In genomic region chr4:98775672-98776071, GRCh38 we compare ENCODE assay signal across 39 cellular contexts.
"Had no signal": no experiment of that assay in that cellular context is flagged by ENCODE, and none has a peak within 500 bp of the region (broad histone marks: within the 10 kb centered on the region; RNA-seq: fewer than 3 reads in every experiment).

No MANE protein-coding gene starts in this region.

- H3K36me3 Mint-ChIP-seq: activated naive CD4-positive, alpha-beta T cell treated with anti-CD3 and anti-CD28 coated beads, Interleukin-2, amount 10 ng/mL, durations not matched to agents 7 days and 5 days; activated naive CD4-positive, alpha-beta T cell treated with anti-CD3 and anti-CD28 coated beads, Interleukin-2, amount 50 U/mL, for 24 hours; activated naive CD4-positive, alpha-beta T cell treated with anti-CD3 and anti-CD28 coated beads, Interleukin-2, amount 50 U/mL, for 72 hours; activated naive CD8-positive, alpha-beta T cell; activated naive CD8-positive, alpha-beta T cell treated with anti-CD3 and anti-CD28 coated beads for 36 hours; activated naive CD8-positive, alpha-beta T cell treated with anti-CD3 and anti-CD28 coated beads, Interleukin-2, amount 10 ng/mL, durations not matched to agents 7 days and 5 days; brain had no signal

- H3K4me3 Mint-ChIP-seq: activated naive CD4-positive, alpha-beta T cell treated with anti-CD3 and anti-CD28 coated beads for 36 hours; activated naive CD4-positive, alpha-beta T cell treated with anti-CD3 and anti-CD28 coated beads, Interleukin-2, amount 10 ng/mL, durations not matched to agents 7 days and 5 days; activated naive CD4-positive, alpha-beta T cell treated with anti-CD3 and anti-CD28 coated beads, Interleukin-2, amount 50 U/mL, for 24 hours; activated naive CD8-positive, alpha-beta T cell; activated naive CD8-positive, alpha-beta T cell treated with anti-CD3 and anti-CD28 coated beads for 36 hours; activated naive CD8-positive, alpha-beta T cell treated with anti-CD3 and anti-CD28 coated beads, Interleukin-2, amount 10 ng/mL, durations not matched to agents 7 days and 5 days; activated naive CD8-positive, alpha-beta T cell treated with anti-CD3 and anti-CD28 coated beads, Interleukin-2, amount 50 U/mL, for 24 hours; activated T-cell treated with anti-CD3 and anti-CD28 coated beads, Interleukin-2, amount 50 U/mL, for 24 hours; activated T-cell treated with anti-CD3 and anti-CD28 coated beads, Interleukin-2, amount 50 U/mL, for 4 hours; activated T-cell treated with anti-CD3 and anti-CD28 coated beads, Interleukin-2, amount 50 U/mL, for 72 hours; activated T-helper 1 cell treated with anti-CD3 and anti-CD28 coated beads, Interleukin-12 subunit alpha, Interleukin-12 subunit beta, Interleukin-2, Interleukin-4 antibody, amounts not matched to agents 30 ng/mL and 10 ng/mL and 1 ng/mL, durations not matched to agents 14 hours and 24 hours and 36 hours; activated T-helper 17 cell treated with anti-CD3 and anti-CD28 coated beads, Interleukin-2, amount 50 U/mL, for 72 hours; brain; central memory CD8-positive, alpha-beta T cell had no signal

- H3K9me3 Mint-ChIP-seq: activated naive CD4-positive, alpha-beta T cell treated with anti-CD3 and anti-CD28 coated beads for 36 hours; activated naive CD4-positive, alpha-beta T cell treated with anti-CD3 and anti-CD28 coated beads, Interleukin-2, amount 50 U/mL, for 24 hours; activated naive CD8-positive, alpha-beta T cell treated with anti-CD3 and anti-CD28 coated beads for 36 hours; activated naive CD8-positive, alpha-beta T cell treated with anti-CD3 and anti-CD28 coated beads, Interleukin-2, amount 50 U/mL, for 24 hours; activated T-cell treated with anti-CD3 and anti-CD28 coated beads, Interleukin-2, amount 50 U/mL, for 24 hours; activated T-cell treated with anti-CD3 and anti-CD28 coated beads, Interleukin-2, amount 50 U/mL, for 72 hours; activated T-helper 1 cell treated with anti-CD3 and anti-CD28 coated beads, Interleukin-12 subunit alpha, Interleukin-12 subunit beta, Interleukin-2, Interleukin-4 antibody, amounts not matched to agents 30 ng/mL and 10 ng/mL and 1 ng/mL, durations not matched to agents 14 hours and 24 hours and 36 hours; activated T-helper 17 cell treated with anti-CD3 and anti-CD28 coated beads, Interleukin-2, amount 50 U/mL, for 72 hours; activated T-helper 2 cell treated with anti-CD3 and anti-CD28 coated beads, Interferon-gamma antibody, Interleukin-2, Interleukin-4, amounts not matched to agents 10 μg/mL and 5 μg/mL and 100 μg/mL, durations not matched to agents 14 hours and 24 hours and 36 hours; central memory CD8-positive, alpha-beta T cell had no signal

- H3K27me3 ChIP-seq: adrenal gland, ascending aorta, body of pancreas, brain microvascular endothelial cell, breast epithelium, cardiac muscle cell had no signal

- DNase-seq: activated effector memory CD4-positive, alpha-beta T cell treated with anti-CD3 and anti-CD28 coated beads, Interleukin-2, amount 50 U/mL, for 16 hours; activated effector memory CD4-positive, alpha-beta T cell treated with Interleukin-2 at 50 U/mL for 16 hours; activated gamma-delta T cell; activated gamma-delta T cell treated with Interleukin-2 at 50 U/mL for 16 hours; activated naive CD4-positive, alpha-beta T cell; activated naive CD4-positive, alpha-beta T cell treated with anti-CD3 and anti-CD28 coated beads for 36 hours; activated naive CD4-positive, alpha-beta T cell treated with anti-CD3 and anti-CD28 coated beads, Interleukin-2, amount 10 ng/mL, durations not matched to agents 7 days and 5 days; activated naive CD4-positive, alpha-beta T cell treated with anti-CD3 and anti-CD28 coated beads, Interleukin-2, amount 50 U/mL, for 16 hours; activated naive CD4-positive, alpha-beta T cell treated with Interleukin-2 at 50 U/mL for 16 hours; activated naive CD8-positive, alpha-beta T cell treated with anti-CD3 and anti-CD28 coated beads for 36 hours; activated naive CD8-positive, alpha-beta T cell treated with anti-CD3 and anti-CD28 coated beads, Interleukin-2, amount 10 ng/mL, durations not matched to agents 7 days and 5 days; activated naive CD8-positive, alpha-beta T cell treated with anti-CD3 and anti-CD28 coated beads, Interleukin-2, amount 50 U/mL, for 24 hours; activated T-cell treated with anti-CD3 and anti-CD28 coated beads, Interleukin-2, amount 50 U/mL, for 24 hours; activated T-cell treated with anti-CD3 and anti-CD28 coated beads, Interleukin-2, amount 50 U/mL, for 4 hours; activated T-cell treated with anti-CD3 and anti-CD28 coated beads, Interleukin-2, amount 50 U/mL, for 48 hours; activated T-cell treated with anti-CD3 and anti-CD28 coated beads, Interleukin-2, amount 50 U/mL, for 72 hours; adrenal gland; amniotic stem cell; amygdala; anterior cingulate cortex; aorta; body of pancreas; brain microvascular endothelial cell; caudate nucleus; central memory CD4-positive, alpha-beta T cell; cerebellar nuclear complex had no signal

- H3K4me3 ChIP-seq: adrenal gland, ascending aorta, body of pancreas, breast epithelium, cardiac muscle cell had no signal

- FAIRE-seq: astrocyte, bronchial epithelial cell had no signal

- H3K4me1 Mint-ChIP-seq: activated naive CD4-positive, alpha-beta T cell treated with anti-CD3 and anti-CD28 coated beads, Interleukin-2, amount 10 ng/mL, durations not matched to agents 7 days and 5 days; activated naive CD4-positive, alpha-beta T cell treated with anti-CD3 and anti-CD28 coated beads, Interleukin-2, amount 50 U/mL, for 24 hours; activated naive CD8-positive, alpha-beta T cell treated with anti-CD3 and anti-CD28 coated beads, Interleukin-2, amount 10 ng/mL, durations not matched to agents 7 days and 5 days; activated naive CD8-positive, alpha-beta T cell treated with anti-CD3 and anti-CD28 coated beads, Interleukin-2, amount 50 U/mL, for 24 hours; activated T-helper 17 cell treated with anti-CD3 and anti-CD28 coated beads, Interleukin-2, amount 50 U/mL, for 72 hours; central memory CD8-positive, alpha-beta T cell had no signal

- H3K9me3 ChIP-seq: adrenal gland, ascending aorta, body of pancreas, breast epithelium had no signal

- H3K27ac Mint-ChIP-seq: activated naive CD4-positive, alpha-beta T cell treated with anti-CD3 and anti-CD28 coated beads for 36 hours; activated naive CD4-positive, alpha-beta T cell treated with anti-CD3 and anti-CD28 coated beads, Interleukin-2, amount 10 ng/mL, durations not matched to agents 7 days and 5 days; activated naive CD4-positive, alpha-beta T cell treated with anti-CD3 and anti-CD28 coated beads, Interleukin-2, amount 50 U/mL, for 24 hours; activated naive CD4-positive, alpha-beta T cell treated with anti-CD3 and anti-CD28 coated beads, Interleukin-2, amount 50 U/mL, for 72 hours; activated naive CD8-positive, alpha-beta T cell; activated naive CD8-positive, alpha-beta T cell treated with anti-CD3 and anti-CD28 coated beads for 36 hours; activated naive CD8-positive, alpha-beta T cell treated with anti-CD3 and anti-CD28 coated beads, Interleukin-2, amount 50 U/mL, for 24 hours; activated T-cell treated with anti-CD3 and anti-CD28 coated beads, Interleukin-2, amount 50 U/mL, for 24 hours; activated T-cell treated with anti-CD3 and anti-CD28 coated beads, Interleukin-2, amount 50 U/mL, for 72 hours; activated T-helper 1 cell treated with anti-CD3 and anti-CD28 coated beads, Interleukin-12 subunit alpha, Interleukin-12 subunit beta, Interleukin-2, Interleukin-4 antibody, amounts not matched to agents 30 ng/mL and 10 ng/mL and 1 ng/mL, durations not matched to agents 14 hours and 24 hours and 36 hours; activated T-helper 17 cell treated with anti-CD3 and anti-CD28 coated beads, Interleukin-2, amount 50 U/mL, for 72 hours; activated T-helper 2 cell treated with anti-CD3 and anti-CD28 coated beads, Interferon-gamma antibody, Interleukin-2, Interleukin-4, amounts not matched to agents 10 μg/mL and 5 μg/mL and 100 μg/mL, durations not matched to agents 14 hours and 24 hours and 36 hours had no signal

- H3K4me1 ChIP-seq: adrenal gland, ascending aorta, body of pancreas, breast epithelium had no signal

- H3K36me3 ChIP-seq: adrenal gland, ascending aorta, brain microvascular endothelial cell, breast epithelium, cardiac muscle cell had no signal

- H3K27me3 Mint-ChIP-seq: activated naive CD4-positive, alpha-beta T cell treated with anti-CD3 and anti-CD28 coated beads, Interleukin-2, amount 10 ng/mL, durations not matched to agents 7 days and 5 days; activated naive CD4-positive, alpha-beta T cell treated with anti-CD3 and anti-CD28 coated beads, Interleukin-2, amount 50 U/mL, for 24 hours; activated naive CD8-positive, alpha-beta T cell; activated naive CD8-positive, alpha-beta T cell treated with anti-CD3 and anti-CD28 coated beads for 36 hours; activated naive CD8-positive, alpha-beta T cell treated with anti-CD3 and anti-CD28 coated beads, Interleukin-2, amount 10 ng/mL, durations not matched to agents 7 days and 5 days; activated naive CD8-positive, alpha-beta T cell treated with anti-CD3 and anti-CD28 coated beads, Interleukin-2, amount 50 U/mL, for 24 hours; activated T-cell treated with anti-CD3 and anti-CD28 coated beads, Interleukin-2, amount 50 U/mL, for 24 hours; activated T-helper 17 cell treated with anti-CD3 and anti-CD28 coated beads, Interleukin-2, amount 50 U/mL, for 72 hours; brain; central memory CD8-positive, alpha-beta T cell had no signal

- H3K27ac ChIP-seq: adrenal gland, ascending aorta, body of pancreas, brain microvascular endothelial cell, breast epithelium, cardiac muscle cell had no signal

- ATAC-seq: activated naive CD4-positive, alpha-beta T cell treated with anti-CD3 and anti-CD28 coated beads, Interleukin-2, amount 50 U/mL, for 72 hours; activated naive CD8-positive, alpha-beta T cell treated with anti-CD3 and anti-CD28 coated beads, Interleukin-2, amount 50 U/mL, for 24 hours; activated T-cell treated with anti-CD3 and anti-CD28 coated beads, Interleukin-2, amount 50 U/mL, for 4 hours; activated T-cell treated with anti-CD3 and anti-CD28 coated beads, Interleukin-2, amount 50 U/mL, for 72 hours; activated T-helper 17 cell treated with anti-CD3 and anti-CD28 coated beads, Interleukin-2, amount 50 U/mL, for 72 hours; body of pancreas had no signal
